18 cellular contexts compared by ENCODE assay signal in genomic region chr9:120761011-120761410, GRCh38. TPM values are rescaled to one million over a fixed set of nuclear protein-coding genes. Genes with fewer than 3 reads are reported as not detected.
DNase-seq lines count a peak whose midpoint lies in the region; ATAC-seq and TF ChIP-seq lines count a peak whose summit lies in the region.
"Had no signal": no experiment of that assay in that cellular context is flagged by ENCODE, and none has a peak within 500 bp of the region (broad histone marks: within the 10 kb centered on the region; RNA-seq: fewer than 3 reads in every experiment).

No MANE protein-coding gene starts in this region.

- H3K36me3 Mint-ChIP-seq in CD4-positive, alpha-beta T cell (ENCODE audit: low read depth) = peaks cover 62% of the 10 kb centered on the region
- H3K36me3 Mint-ChIP-seq in HFFc6 (ENCODE audit: low read depth) = no peaks in the 10 kb centered on the region; the same call in 1 of the 2 replicates
- H3K36me3 Mint-ChIP-seq in endodermal cell (ENCODE audit: low read depth) = peaks cover 48% of the 10 kb centered on the region

- H3K4me1 ChIP-seq in endodermal cell (ENCODE audit: control insufficient read depth, insufficient read depth, low read length) (no peaks in the 10 kb centered on the region), neutrophil (ENCODE audit: control insufficient read depth in 1 of 2, insufficient read depth in 1 of 2, low read depth in 1 of 2, low read length in 1 of 2) (peaks cover 39 to 54% of the 10 kb centered on the region in 2 experiments), upper lobe of left lung (peaks cover 3 to 11% (median 6%) of the 10 kb centered on the region in 4 donors)
- H3K4me1 ChIP-seq: BE2C had no signal

- WGBS in endodermal cell (ENCODE audit: insufficient coverage in 1 of 2, insufficient read length in 1 of 2), 2 experiments = 91 to 100% methylated on average over 1 to 2 of the region's 2 CpGs
- WGBS in upper lobe of left lung, 2 donors = 77 to 78% methylated on average over 2 of the region's 2 CpGs

- H3K9me3 Mint-ChIP-seq in CD4-positive, alpha-beta T cell = no peaks in the 10 kb centered on the region
- no peaks in the 10 kb centered on the region for H3K9me3 Mint-ChIP-seq in HFFc6
- no peaks in the 10 kb centered on the region for H3K9me3 Mint-ChIP-seq in endodermal cell
- H3K9me3 Mint-ChIP-seq: CD8-positive, alpha-beta memory T cell had no signal

- intact Hi-C loops in CD4-positive, alpha-beta T cell (cut with DNase I, micrococcal nuclease) = no loop called here

- peaks cover 13% of the 10 kb centered on the region for H3K4me1 Mint-ChIP-seq in CD4-positive, alpha-beta T cell (ENCODE audit: low read depth)
- H3K4me1 Mint-ChIP-seq in HFFc6 (ENCODE audit: low read depth) (peaks cover 21% of the 10 kb centered on the region), endodermal cell (peaks cover 3% of the 10 kb centered on the region)

- ATAC-seq in CD4-positive, alpha-beta T cell (ENCODE audit: poor library complexity) = no peak
- ATAC-seq in upper lobe of left lung (ENCODE audit: low FRiP score in 2 of 2) = no peak

- H3K36me3 ChIP-seq in endodermal cell (ENCODE audit: control insufficient read depth, insufficient read depth, low read length) (peaks cover 77% of the 10 kb centered on the region), neutrophil (peaks cover 45% of the 10 kb centered on the region), upper lobe of left lung (peaks cover 8 to 64% (median 43%) of the 10 kb centered on the region in 4 donors)

- H3K4me3 ChIP-seq in endodermal cell (ENCODE audit: low read length) (no peak overlapping the region), neutrophil (ENCODE audit: low read depth in 1 of 2, low read length in 1 of 2) (no peak overlapping the region), upper lobe of left lung (no peak overlapping the region)

- no peaks in the 10 kb centered on the region for H3K27me3 ChIP-seq in CD4-positive, alpha-beta T cell (ENCODE audit: control insufficient read depth, insufficient read depth, low read length)
- H3K27me3 ChIP-seq in endodermal cell (ENCODE audit: control insufficient read depth, insufficient read depth, low read length, poor library complexity, severe bottlenecking) = no peaks in the 10 kb centered on the region
- H3K27me3 ChIP-seq in neutrophil = no peaks in the 10 kb centered on the region
- no peaks in the 10 kb centered on the region for H3K27me3 ChIP-seq in upper lobe of left lung
- H3K27me3 ChIP-seq: BE2C had no signal

- no peak for TF ChIP-seq CTCF in CD4-positive, alpha-beta T cell (IDR thresholded peaks at IDR 0.05)
- TF ChIP-seq CTCF in HFFc6 (IDR thresholded peaks at IDR 0.05) (no peak), endodermal cell (conservative IDR thresholded peaks at IDR 0.05) (no peak), neutrophil (IDR thresholded peaks at IDR 0.05) (no peak), upper lobe of left lung (IDR thresholded peaks at IDR 0.05) (no peak)

- H3K27ac ChIP-seq in CD4-positive, alpha-beta T cell (ENCODE audit: low read depth, low read length) = no peak overlapping the region
- H3K27ac ChIP-seq in endodermal cell (ENCODE audit: low read depth, low read length) = no peak overlapping the region
- peak overlapping the region; percentile 4 for H3K27ac ChIP-seq in neutrophil
- no peak overlapping the region for H3K27ac ChIP-seq in upper lobe of left lung

- no peaks in the 10 kb centered on the region for H3K9me3 ChIP-seq in CD4-positive, alpha-beta T cell (ENCODE audit: control insufficient read depth, low read length)
- H3K9me3 ChIP-seq in endodermal cell (ENCODE audit: control insufficient read depth, low read length) = no peaks in the 10 kb centered on the region
- H3K9me3 ChIP-seq in neutrophil = no peaks in the 10 kb centered on the region
- no peaks in the 10 kb centered on the region for H3K9me3 ChIP-seq in upper lobe of left lung
- H3K9me3 ChIP-seq: BE2C, SK-N-SH had no signal

- POLR2A ChIA-PET in CD4-positive, alpha-beta T cell (lab: Charles Lee) = interaction anchor here (0.5 kb wide), 1 partner anchor 310 kb away, joined by 3 read pairs; no protein-coding TSS in a partner anchor

- DNase-seq in CD4-positive, alpha-beta T cell = no peak
- DNase-seq in HFFc6 = no peak
- DNase-seq in endodermal cell = no peak
- DNase-seq in DMS153 (lab: John Stamatoyannopoulos, UW) = no peak
- no peak for DNase-seq in amygdala (lab: John Stamatoyannopoulos, UW)
- DNase-seq in upper lobe of left lung = no peak
- DNase-seq: ACHN; BE2C; CD8-positive, alpha-beta memory T cell; DMS79 treated with DMSO at 0.1 percent for 48 hours; HCEC 1CT; Kasumi-1; NCI-H1417 treated with DMSO at 0.1 percent for 48 hours; NCI-H1930; NCI-H526 treated with DMSO at 0.1 percent for 48 hours; Right ventricle myocardium superior; SK-N-SH had no signal

- TF ChIP-seq POLR2A in upper lobe of left lung (IDR thresholded peaks at IDR 0.05) = no peak

- H3K9ac ChIP-seq in endodermal cell (ENCODE audit: extremely low read depth, low read length, poor library complexity, severe bottlenecking) = no peak overlapping the region
- H3K9ac ChIP-seq: SK-N-SH had no signal

- peak overlapping the region; percentile 50 for H3K27ac Mint-ChIP-seq in CD4-positive, alpha-beta T cell
- H3K27ac Mint-ChIP-seq in HFFc6 (0 out of 2 replicates have a peak overlapping the region, but pooled peaks have one; percentile 8), endodermal cell (peak overlapping the region; percentile 28)

- no peak for TF ChIP-seq EP300 in upper lobe of left lung (IDR thresholded peaks at IDR 0.05)

- H3K4me3 Mint-ChIP-seq in CD4-positive, alpha-beta T cell = no peak overlapping the region
- H3K4me3 Mint-ChIP-seq in HFFc6 = no peak overlapping the region
- no peak overlapping the region for H3K4me3 Mint-ChIP-seq in endodermal cell
- H3K4me3 Mint-ChIP-seq: CD8-positive, alpha-beta memory T cell had no signal

- no peaks in the 10 kb centered on the region for H3K27me3 Mint-ChIP-seq in CD4-positive, alpha-beta T cell
- H3K27me3 Mint-ChIP-seq in HFFc6 (ENCODE audit: insufficient read depth) (no peaks in the 10 kb centered on the region), endodermal cell (ENCODE audit: insufficient read depth) (no peaks in the 10 kb centered on the region)
- H3K27me3 Mint-ChIP-seq: CD8-positive, alpha-beta memory T cell had no signal

- CTCF ChIA-PET in CD4-positive, alpha-beta T cell (lab: Charles Lee) = no interaction called here

RNA-seq across cellular contexts. Expression of gene FBXW2, which starts 32.2 kb away (rescaled TPM):
- 10 to 100 TPM; 58.7 to 64.7 TPM for total RNA-seq in CD4-positive, alpha-beta T cell
- 10 to 100 TPM; 61.5 to 73.9 (median 67.7) TPM for total RNA-seq in HFFc6 (2021; fragmentation: NEBNext Ultra II Directional; extraction: Animal tissue kit (Norgen Biotek cat#: 25700))
- 10 to 100 TPM; 63.2 to 77.1 TPM for total RNA-seq in endodermal cell
- polyA plus RNA-seq in endodermal cell (2013, experiment 1 of 2) = 26.0 TPM
- polyA plus RNA-seq in endodermal cell (2013, experiment 2 of 2) = 22.4 TPM
- total RNA-seq in upper lobe of left lung = 100 to 1,000 TPM in 1 of 6 donors, 10 to 100 TPM in 5; 42.2 to 149 (median 79.7) TPM

RNA-seq across cellular contexts. Expression of gene MEGF9, which starts 46.7 kb away (rescaled TPM):
- 1 to 10 TPM; 4.0 to 4.5 TPM for total RNA-seq in CD4-positive, alpha-beta T cell
- total RNA-seq in HFFc6 (2021; fragmentation: NEBNext Ultra II Directional; extraction: Animal tissue kit (Norgen Biotek cat#: 25700)) = 1 to 10 TPM; 5.1 to 9.8 (median 8.8) TPM
- total RNA-seq in endodermal cell (10 to 100 TPM in 1 of 2 donors, 1 to 10 TPM in 1; 5.0 to 10.7 TPM), upper lobe of left lung (100 to 1,000 TPM in 1 of 6 donors, 10 to 100 TPM in 5; 30.4 to 130 (median 71.0) TPM)
- polyA plus RNA-seq in endodermal cell (2013, experiment 1 of 2) = 15.5 TPM
- polyA plus RNA-seq in endodermal cell (2013, experiment 2 of 2) = 16.7 TPM
